Comparison of ENCODE assay signal across 1 cellular context in genomic region chr5:34585601-34586104, GRCh38.
TF ChIP-seq lines count a peak whose summit lies in the region.

No MANE protein-coding gene starts in this region.

TF ChIP-seq in HepG2, 621 proteins besides CTCF, POLR2A, EP300 and RAD21 (continued from another document and continues in another):
- TF ChIP-seq ZBTB40 (IDR thresholded peaks at IDR 0.05) (no peak), ZBTB40 (CRISPR knock-in tag; IDR thresholded peaks at IDR 0.05) (no peak; the same call in 1 of the 2 replicates), EZH2 (conservative IDR thresholded peaks at IDR 0.05; ENCODE audit: low read depth, low read length) (no peak), PTBP1 (IDR thresholded peaks at IDR 0.05; ENCODE audit: low read depth, low read length, poor library complexity, severe bottlenecking) (no peak), FOSL2 (CRISPR knock-in tag; IDR thresholded peaks at IDR 0.05) (peak; percentile 72), PHF8 (CRISPR knock-in tag; IDR thresholded peaks at IDR 0.05) (no peak), KMT2A (CRISPR knock-in tag; IDR thresholded peaks at IDR 0.05) (no peak), ZNF563 (CRISPR knock-in tag; IDR thresholded peaks at IDR 0.05) (no peak), ISX (CRISPR knock-in tag; conservative IDR thresholded peaks at IDR 0.05) (no peak), HNRNPK (IDR thresholded peaks at IDR 0.05; ENCODE audit: low read depth, low read length, poor library complexity, severe bottlenecking) (no peak), ZNF12 (CRISPR knock-in tag; IDR thresholded peaks at IDR 0.05) (0 out of 2 replicates have a peak, but pooled peaks have one; percentile 44), ZNF326 (CRISPR knock-in tag; IDR thresholded peaks at IDR 0.05; ENCODE audit: borderline replicate concordance) (no peak), TCF12 (IDR thresholded peaks at IDR 0.05) (no peak), TCF12 (CRISPR knock-in tag; IDR thresholded peaks at IDR 0.05) (no peak), RBM39 (IDR thresholded peaks at IDR 0.05; ENCODE audit: low read depth, low read length, poor library complexity, severe bottlenecking) (no peak), ZNF432 (CRISPR knock-in tag; IDR thresholded peaks at IDR 0.05; ENCODE audit: borderline replicate concordance) (no peak), ZNF503 (CRISPR knock-in tag; IDR thresholded peaks at IDR 0.05) (peak; percentile 67; the same call in 1 of the 2 replicates), CEBPZ (IDR thresholded peaks at IDR 0.05; ENCODE audit: low read length) (no peak), HMG20B (CRISPR knock-in tag; conservative IDR thresholded peaks at IDR 0.05) (0 out of 2 replicates have a peak, but pooled peaks have one; percentile 5), ZMYM2 (CRISPR knock-in tag; IDR thresholded peaks at IDR 0.05) (no peak), ZNF280D (CRISPR knock-in tag; IDR thresholded peaks at IDR 0.05) (no peak), AKNA (CRISPR knock-in tag; IDR thresholded peaks at IDR 0.05; ENCODE audit: borderline replicate concordance) (no peak), MLXIP (CRISPR knock-in tag; IDR thresholded peaks at IDR 0.05; ENCODE audit: borderline replicate concordance) (no peak), NR2F1 (CRISPR knock-in tag; IDR thresholded peaks at IDR 0.05) (no peak), ZNF775 (CRISPR knock-in tag; IDR thresholded peaks at IDR 0.05; ENCODE audit: borderline replicate concordance) (no peak), ZNF333 (CRISPR knock-in tag; IDR thresholded peaks at IDR 0.05; ENCODE audit: borderline replicate concordance) (no peak)
